Comparison of ENCODE assay signal across 8 cellular contexts in the genomic region with DNA sequence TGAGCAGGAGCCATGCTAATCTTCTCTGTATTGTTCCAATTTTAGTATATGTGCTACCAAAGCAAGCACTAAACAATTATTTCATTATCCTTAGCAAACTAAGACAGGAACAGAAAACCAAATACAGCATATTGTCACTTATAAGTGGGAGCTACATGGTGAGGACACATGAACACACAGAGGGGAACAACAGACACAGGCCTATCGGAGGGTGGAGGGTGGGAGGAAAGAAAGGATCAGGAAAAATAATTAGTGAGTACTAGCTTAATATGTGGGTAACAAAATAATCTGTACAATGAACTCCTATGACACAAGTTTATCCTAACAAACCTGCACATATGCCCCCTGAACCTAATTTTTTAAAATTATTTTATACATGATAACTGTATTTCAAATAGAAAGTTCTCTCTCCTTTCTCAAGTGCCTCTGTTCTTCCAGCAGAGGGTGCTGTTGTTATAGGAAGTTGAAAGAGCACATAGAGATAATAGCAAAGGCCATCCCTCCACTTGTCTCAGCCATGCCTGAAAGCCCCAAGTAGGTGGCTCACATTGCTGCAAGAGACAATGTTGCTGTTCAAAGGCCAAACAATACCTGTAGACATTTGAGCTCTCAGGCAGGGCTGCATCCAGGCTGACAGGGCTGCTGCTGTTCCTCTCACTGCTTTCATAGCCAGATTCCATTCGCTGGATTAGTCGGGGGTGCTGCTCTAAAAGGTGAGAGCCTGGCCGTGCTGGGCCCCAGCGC.
A peak's percentile ranks its signal among the peaks of the same experiment; 100 is the strongest.
DNase-seq lines count a peak whose midpoint lies in the region; ATAC-seq and TF ChIP-seq lines count a peak whose summit lies in the region.

No MANE protein-coding gene starts in this region.

- H3K4me3 ChIP-seq in HFF-Myc (replicated peaks; ENCODE audit: low read depth, low read length): no peak overlapping the region

- H3K27ac ChIP-seq in VCaP: peak overlapping the region; percentile 21; the same call in 1 of the 2 replicates

- DNase-seq in CMK (ENCODE audit: low read depth) (peak; percentile 41), HFF-Myc (ENCODE audit: extremely low read depth, low read depth) (peak; percentile 51), NCI-H2227 treated with DMSO at 0.1 percent for 48 hours (lab: John Stamatoyannopoulos, UW) (peak; percentile 64), cerebellar cortex (ENCODE audit: low spot score) (peak; percentile 88), kidney glomerular epithelial cell (lab: John Stamatoyannopoulos, UW) (peak; percentile 44)
- DNase-seq in stimulated activated CD4-positive, alpha-beta T cell treated with anti-CD3 and anti-CD28 coated beads, Interleukin-4, amount 100 ng/mL, for 48 hours (ENCODE audit: low read depth in 2 of 2): peak; percentile 4 to 15

- ATAC-seq in GM21390 (IDR thresholded peaks at IDR 0.05; ENCODE audit: unreplicated experiment): no peak

- TF ChIP-seq CTCF in HFF-Myc (IDR thresholded peaks at IDR 0.05; ENCODE audit: low read depth, low read length, missing control alignments): peak; percentile 73
- TF ChIP-seq CTCF in VCaP (conservative IDR thresholded peaks at IDR 0.05): peak; percentile 80

Comparison
In these comparisons a context has a peak if more than half of its experiments do, and no peak if none do; other contexts are left out.
1. DNase-seq: peak in every context shown above with its lines; median percentile 88 in cerebellar cortex; 64 in NCI-H2227 treated with DMSO at 0.1 percent for 48 hours; 51 in HFF-Myc; 44 in kidney glomerular epithelial cell; 41 in CMK; 10 in stimulated activated CD4-positive, alpha-beta T cell treated with anti-CD3 and anti-CD28 coated beads, Interleukin-4, amount 100 ng/mL, for 48 hours.